Comparison of ENCODE assay signal across 7 cellular contexts in the genomic region with DNA sequence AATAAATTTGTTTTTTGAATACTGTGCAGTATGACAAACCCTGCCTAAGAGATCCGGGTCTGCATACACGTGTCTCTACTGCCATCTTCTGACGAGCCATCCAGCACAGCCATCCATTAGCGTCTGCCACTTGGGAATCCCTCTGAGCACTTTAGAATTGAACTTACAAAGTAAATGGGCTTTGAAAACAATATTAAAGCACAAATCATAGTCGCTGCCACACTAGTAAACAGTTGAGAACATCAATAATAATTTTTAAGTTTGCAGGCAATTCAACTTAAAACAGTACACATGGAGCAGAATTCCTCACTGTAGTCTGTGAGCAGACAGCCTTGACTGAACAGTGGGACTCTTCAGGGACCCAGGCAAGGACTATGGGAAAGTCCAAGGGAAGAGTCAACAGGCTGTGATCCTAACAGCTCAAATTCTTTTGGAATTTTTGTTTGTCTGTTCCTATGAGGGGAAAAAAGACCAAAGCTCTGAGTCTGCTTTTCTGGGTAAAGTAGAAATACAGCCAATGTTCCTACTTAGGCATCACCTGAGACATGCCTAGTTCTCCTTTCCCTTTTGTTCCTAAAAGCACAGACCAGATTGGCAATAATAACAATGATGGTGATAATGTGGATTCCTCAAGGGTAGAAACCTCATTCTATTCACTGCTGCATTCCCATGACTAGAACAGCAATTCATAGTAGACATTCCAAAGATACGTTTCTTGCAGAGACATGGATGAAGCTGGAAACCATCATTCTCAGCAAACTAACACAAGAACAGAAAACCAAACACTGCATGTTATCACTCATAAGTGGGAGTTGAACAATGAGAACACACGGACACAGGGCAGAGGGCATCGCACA.
A peak's percentile ranks its signal among the peaks of the same experiment; 100 is the strongest.
DNase-seq lines count a peak whose midpoint lies in the region; ATAC-seq and TF ChIP-seq lines count a peak whose summit lies in the region.

No MANE protein-coding gene starts in this region.

- no peak overlapping the region for H3K4me3 ChIP-seq in HAP-1
- no peak overlapping the region for H3K4me3 ChIP-seq in cardiac muscle cell
- H3K4me3 ChIP-seq in psoas muscle, result no peak overlapping the region

- no peaks in the 10 kb centered on the region for H3K9me3 ChIP-seq in HAP-1
- no peaks in the 10 kb centered on the region for H3K9me3 ChIP-seq in cardiac muscle cell (ENCODE audit: low read depth)
- H3K9me3 ChIP-seq in psoas muscle, result no peaks in the 10 kb centered on the region

- H3K27me3 ChIP-seq in HAP-1 (ENCODE audit: low read depth), result no peaks in the 10 kb centered on the region
- no peaks in the 10 kb centered on the region for H3K27me3 ChIP-seq in cardiac muscle cell
- H3K27me3 ChIP-seq in psoas muscle (ENCODE audit: insufficient read depth in 3 of 3, low read length in 2 of 3), result no peaks in the 10 kb centered on the region

- ATAC-seq in psoas muscle, result peak; percentile 64 to 89 (median 86)

- in situ Hi-C loops in HAP-1 (cut with MboI; ENCODE audit: low sequenced_read_pairs), result no loop called here

- no peaks in the 10 kb centered on the region for H3K36me3 ChIP-seq in HAP-1 (replicated peaks)
- H3K36me3 ChIP-seq in cardiac muscle cell, result no peaks in the 10 kb centered on the region
- H3K36me3 ChIP-seq in psoas muscle (ENCODE audit: insufficient read depth in 1 of 2, low read depth in 1 of 2), result no peaks in the 10 kb centered on the region

- intact Hi-C loops in psoas muscle (cut with DNase I), result no loop called here

- DNase-seq in HAP-1 (ENCODE audit: low spot score in 2 of 2) (peak; percentile 62 to 74), LoVo (ENCODE audit: low spot score) (peak; percentile 54), SHP77 (lab: John Stamatoyannopoulos, UW) (peak; percentile 37 to 59), cardiac muscle cell (ENCODE audit: low read depth in 1 of 2, low spot score in 1 of 2) (peak; percentile 72 to 94), psoas muscle (peak; percentile 49 to 70)
- DNase-seq in activated naive CD4-positive, alpha-beta T cell treated with anti-CD3 and anti-CD28 coated beads, Interleukin-2, amount 50 U/mL, for 16 hours, result peak; percentile 51

- H3K4me1 ChIP-seq in HAP-1 (peaks cover 2% of the 10 kb centered on the region; the same call in 1 of the 2 replicates), cardiac muscle cell (ENCODE audit: low read depth) (peaks cover 8% of the 10 kb centered on the region), psoas muscle (no peaks in the 10 kb centered on the region)

- H3K27ac ChIP-seq in cardiac muscle cell (no peak overlapping the region), psoas muscle (no peak overlapping the region)

- WGBS in psoas muscle, 3 donors, result 33 to 36% (median 36%) methylated on average over 8 of the region's 8 CpGs

- TF ChIP-seq CTCF in GM12874 (IDR thresholded peaks at IDR 0.05; ENCODE audit: insufficient read depth, low read depth, low read length) (peak; percentile 73), cardiac muscle cell (IDR thresholded peaks at IDR 0.05; ENCODE audit: low read depth, low read length) (peak; percentile 82), psoas muscle (IDR thresholded peaks at IDR 0.05) (peak; percentile 72)
